In the genomic region with DNA sequence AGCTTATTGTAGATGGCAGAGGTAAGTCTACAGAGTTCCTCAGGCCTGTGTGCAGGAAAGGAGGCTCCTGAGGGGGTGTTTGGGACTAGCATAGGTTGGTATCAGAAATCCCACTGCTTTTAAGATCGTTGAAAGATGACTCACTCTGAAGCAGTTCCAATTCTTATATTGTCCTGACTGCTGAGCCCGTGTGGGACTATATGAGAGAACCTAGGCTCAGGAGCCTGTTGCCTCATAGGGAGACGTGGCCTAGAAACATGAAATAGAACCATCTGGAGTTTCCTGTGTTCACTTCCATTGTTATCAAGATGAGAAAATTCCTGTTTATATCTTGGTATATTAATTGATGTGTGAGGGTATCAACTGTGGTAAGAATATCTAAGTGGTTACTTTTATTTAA, we compare ENCODE assay signal across 22 cellular contexts. TPM values are rescaled to one million over a fixed set of nuclear protein-coding genes. Genes with fewer than 3 reads are reported as not detected.
DNase-seq lines count a peak whose midpoint lies in the region; ATAC-seq and TF ChIP-seq lines count a peak whose summit lies in the region.
"Had no signal": no experiment of that assay in that cellular context is flagged by ENCODE, and none has a peak within 500 bp of the region (broad histone marks: within the 10 kb centered on the region; RNA-seq: fewer than 3 reads in every experiment).

No MANE protein-coding gene starts in this region.

- intact Hi-C loops in IMR-90 (cut with micrococcal nuclease): no loop called here

- H3K27ac ChIP-seq in DND-41 (ENCODE audit: low read length) (no peak overlapping the region), IMR-90 (ENCODE audit: insufficient read depth, low read length) (no peak overlapping the region)
- H3K27ac ChIP-seq: suprapubic skin had no signal

- CTCF ChIA-PET in IMR-90 (lab: Yijun Ruan, JAX) (interaction anchor here (1.2 kb wide), 1 partner anchor 25 kb away, joined by 5 read pairs; no protein-coding TSS in a partner anchor), WTC11 (lab: Charles Lee) (no interaction called here)

- H3K9me3 Mint-ChIP-seq in WTC11: no peaks in the 10 kb centered on the region
- H3K9me3 Mint-ChIP-seq: central memory CD8-positive, alpha-beta T cell; natural killer cell had no signal

- no peak for ATAC-seq in DND-41 (ENCODE audit: insufficient read depth, low read depth)
- peak; percentile 37; the same call in 1 of the 2 replicates for ATAC-seq in IMR-90 (ENCODE audit: low read depth)
- ATAC-seq in WTC11: no peak
- no peak for ATAC-seq in GM21528 (IDR thresholded peaks at IDR 0.05; ENCODE audit: low FRiP score, unreplicated experiment)
- ATAC-seq: activated CD8-positive, alpha-beta memory T cell treated with anti-CD3 and anti-CD28 coated beads, Interleukin-2, amount 10 ng/mL, durations not matched to agents 7 days and 5 days; natural killer cell; Panc1 had no signal

- H3K56ac ChIP-seq in IMR-90 (ENCODE audit: extremely low read depth, insufficient read depth, low read length): no peak overlapping the region

- H3K4me1 Mint-ChIP-seq in WTC11: peaks cover 31% of the 10 kb centered on the region

- TF ChIP-seq CTCF in DND-41 (IDR thresholded peaks at IDR 0.05; ENCODE audit: borderline replicate concordance, extremely low read depth, low read length, poor library complexity, severe bottlenecking) (no peak), IMR-90 (conservative IDR thresholded peaks at IDR 0.05; ENCODE audit: low read depth, low read length) (no peak), astrocyte of the spinal cord (IDR thresholded peaks at IDR 0.05; ENCODE audit: low read depth, low read length) (no peak), WTC11 (IDR thresholded peaks at IDR 0.05) (no peak)

- peak overlapping the region; percentile 27; the same call in 1 of the 2 replicates for H3K4me2 ChIP-seq in DND-41 (ENCODE audit: insufficient read depth, low read length)
- no peak overlapping the region for H3K4me2 ChIP-seq in IMR-90 (ENCODE audit: low read depth, low read length)

- TF ChIP-seq POLR2A in IMR-90 (IDR thresholded peaks at IDR 0.05; ENCODE audit: low read depth, low read length): no peak

- no peak for DNase-seq in DND-41
- DNase-seq in IMR-90: peak; percentile 73
- peak; percentile 49 for DNase-seq in astrocyte of the spinal cord (ENCODE audit: low read depth, low spot score)
- DNase-seq in lung microvascular endothelial cell (ENCODE audit: low read depth in 2 of 2): peak; percentile 9 to 92
- DNase-seq in WTC11 (ENCODE audit: low spot score): no peak
- no peak for DNase-seq in NCI-H2107 (lab: John Stamatoyannopoulos, UW)
- DNase-seq in stimulated activated CD4-positive, alpha-beta T cell treated with anti-CD3 and anti-CD28 coated beads, Interleukin-4, amount 100 ng/mL, for 24 hours: no peak
- DNase-seq: activated CD8-positive, alpha-beta memory T cell treated with anti-CD3 and anti-CD28 coated beads, Interleukin-2, amount 10 ng/mL, durations not matched to agents 7 days and 5 days; activated naive CD4-positive, alpha-beta T cell; BE2C; DMS 273 treated with DMSO at 0.1 percent for 48 hours; MG63; natural killer cell; NCI-H2029 treated with DMSO at 0.1 percent for 48 hours; NCI-H526; stimulated activated CD4-positive, alpha-beta T cell treated with anti-CD3 and anti-CD28 coated beads, Interleukin-15, amount 100 ng/mL, for 24 hours; SW 1271 had no signal

- H3K4me1 ChIP-seq in DND-41 (ENCODE audit: insufficient read depth, low read length): peaks cover 35% of the 10 kb centered on the region
- H3K4me1 ChIP-seq in IMR-90 (ENCODE audit: control insufficient read depth, insufficient read depth, low read length): peaks cover 3% of the 10 kb centered on the region
- H3K4me1 ChIP-seq: BE2C had no signal

- H3K18ac ChIP-seq in IMR-90 (ENCODE audit: low read depth, low read length): no peak overlapping the region

- H4K20me1 ChIP-seq in DND-41 (ENCODE audit: insufficient read depth, low read length) (peaks cover 71% of the 10 kb centered on the region), IMR-90 (ENCODE audit: insufficient read depth, low read length) (peaks cover 76% of the 10 kb centered on the region)

- no peak overlapping the region for H2AFZ ChIP-seq in DND-41 (ENCODE audit: low read depth, low read length)
- H2AFZ ChIP-seq in IMR-90 (replicated peaks; ENCODE audit: low read length, poor library complexity): no peak overlapping the region

- no peak overlapping the region for H3K23ac ChIP-seq in IMR-90 (ENCODE audit: low read depth, low read length)

- no peak overlapping the region for H2AK9ac ChIP-seq in IMR-90 (replicated peaks; ENCODE audit: low read depth, low read length, poor library complexity)

- H3K36me3 Mint-ChIP-seq in WTC11: peaks cover 50% of the 10 kb centered on the region
- H3K36me3 Mint-ChIP-seq: natural killer cell had no signal

- H3K27ac Mint-ChIP-seq in WTC11: no peak overlapping the region

- no peak overlapping the region for H3K4me3 ChIP-seq in DND-41 (ENCODE audit: low read depth in 1 of 2, low read length in 2 of 2)
- no peak overlapping the region for H3K4me3 ChIP-seq in IMR-90 (ENCODE audit: insufficient read depth, low read depth, low read length)
- H3K4me3 ChIP-seq in astrocyte of the spinal cord (ENCODE audit: low read depth, low read length): no peak overlapping the region
- H3K4me3 ChIP-seq: MG63, suprapubic skin had no signal

- no peak overlapping the region for H3K4ac ChIP-seq in IMR-90 (ENCODE audit: low read depth, low read length)

- BruUV-seq in IMR-90 (replicated peaks; lab: Mats Ljungman, UMichigan): no TSS peak

- H3K4me3 Mint-ChIP-seq in WTC11: no peak overlapping the region
- H3K4me3 Mint-ChIP-seq: activated CD8-positive, alpha-beta memory T cell treated with anti-CD3 and anti-CD28 coated beads, Interleukin-2, amount 10 ng/mL, durations not matched to agents 7 days and 5 days; central memory CD8-positive, alpha-beta T cell; natural killer cell had no signal

- dilution Hi-C loops in IMR-90 (cut with HindIII; ENCODE audit: low sequenced_read_pairs, unreplicated experiment): no loop called here

- WGBS in IMR-90 (ENCODE audit: extremely low coverage in 2 of 2, insufficient read length in 1 of 2), 2 experiments: no CpG with 5 or more reads among the region's 3 CpGs

- POLR2A ChIA-PET in IMR-90 (lab: Charles Lee; ENCODE audit: unreplicated experiment) (no interaction called here), WTC11 (lab: Charles Lee) (no interaction called here)

- no peak overlapping the region for H2BK15ac ChIP-seq in IMR-90 (ENCODE audit: low read depth, low read length)

- no peak overlapping the region for H2AK5ac ChIP-seq in IMR-90 (ENCODE audit: low read depth, low read length)

- H3K9me1 ChIP-seq in IMR-90 (ENCODE audit: insufficient read depth, low read length): peaks cover 10% of the 10 kb centered on the region

- H3K27me3 ChIP-seq in DND-41 (ENCODE audit: insufficient read depth, low read length, poor library complexity) (no peaks in the 10 kb centered on the region), IMR-90 (ENCODE audit: control insufficient read depth, insufficient read depth, low read length) (no peaks in the 10 kb centered on the region)
- H3K27me3 ChIP-seq: BE2C, MG63, suprapubic skin had no signal

- no peaks in the 10 kb centered on the region for H3K9me3 ChIP-seq in DND-41 (ENCODE audit: insufficient read depth, low read length, severe bottlenecking)
- H3K9me3 ChIP-seq in IMR-90 (ENCODE audit: control insufficient read depth, insufficient read depth, low read length): no peaks in the 10 kb centered on the region
- H3K9me3 ChIP-seq: BE2C, MG63, suprapubic skin had no signal

- H3K14ac ChIP-seq in IMR-90 (replicated peaks; ENCODE audit: low read depth, low read length): no peak overlapping the region

- in situ Hi-C loops in IMR-90 (cut with MboI; ENCODE audit: low sequenced_read_pairs): no loop called here
- in situ Hi-C loops in astrocyte of the spinal cord (cut with HindIII; ENCODE audit: low sequenced_read_pairs): no loop called here

- H4K8ac ChIP-seq in IMR-90 (ENCODE audit: low read depth in 2 of 2, low read length in 2 of 2): no peak overlapping the region

- H2BK5ac ChIP-seq in IMR-90 (ENCODE audit: low read depth, low read length, poor library complexity, severe bottlenecking): no peak overlapping the region

- H3K36me3 ChIP-seq in DND-41 (ENCODE audit: insufficient read depth, low read length) (peaks cover 87% of the 10 kb centered on the region), IMR-90 (ENCODE audit: control insufficient read depth, insufficient read depth, low read length) (peaks cover 32% of the 10 kb centered on the region)

- no peak overlapping the region for H3K9ac ChIP-seq in DND-41 (ENCODE audit: low read depth, low read length)
- no peak overlapping the region for H3K9ac ChIP-seq in IMR-90 (ENCODE audit: low read depth, low read length)

- H4K91ac ChIP-seq in IMR-90 (ENCODE audit: insufficient read depth, low read depth, low read length): no peak overlapping the region

- H4K5ac ChIP-seq in IMR-90 (ENCODE audit: low read depth, low read length): no peak overlapping the region

- H3K79me1 ChIP-seq in IMR-90 (ENCODE audit: low read depth in 1 of 2, low read length in 2 of 2): peaks cover 31 to 75% of the 10 kb centered on the region in 2 experiments

- no peak overlapping the region for H2BK20ac ChIP-seq in IMR-90 (ENCODE audit: low read depth, low read length)

- H3K27me3 Mint-ChIP-seq in WTC11 (ENCODE audit: low read depth): no peaks in the 10 kb centered on the region
- H3K27me3 Mint-ChIP-seq: activated CD8-positive, alpha-beta memory T cell treated with anti-CD3 and anti-CD28 coated beads, Interleukin-2, amount 10 ng/mL, durations not matched to agents 7 days and 5 days; central memory CD8-positive, alpha-beta T cell had no signal

- no peak for TF ChIP-seq RAD21 in IMR-90 (IDR thresholded peaks at IDR 0.05; ENCODE audit: low read length)

- H2BK120ac ChIP-seq in IMR-90 (ENCODE audit: low read depth, low read length): no peak overlapping the region

- H3K79me2 ChIP-seq in DND-41 (ENCODE audit: insufficient read depth, low read length): peaks cover 97% of the 10 kb centered on the region

RNA-seq across cellular contexts. Expression of a gene that starts 5.7 kb away (rescaled TPM):
- total RNA-seq in IMR-90 (2012; rRNA removed) (557 and 575 TPM in 2 replicates), lung microvascular endothelial cell (318 and 353 TPM in 2 replicates), WTC11 (2021) (482 to 518 TPM (median 514 TPM) in 3 replicates)
- 321 and 329 TPM in 2 replicates for polyA plus RNA-seq in IMR-90 (2012; rRNA removed)
- 226 and 323 TPM in 2 replicates for polyA plus RNA-seq in IMR-90 (2012; cell fraction: cytosol; rRNA removed)
- polyA plus RNA-seq in IMR-90 (2012; cell fraction: nucleus; rRNA removed; ENCODE audit: low replicate concordance): 107 and 114 TPM in 2 replicates

RNA-seq across cellular contexts. Expression of a gene that starts 6.7 kb away (rescaled TPM):
- total RNA-seq in IMR-90 (2012; rRNA removed) (13.1 and 14.4 TPM in 2 replicates), lung microvascular endothelial cell (19.2 and 24.4 TPM in 2 replicates), WTC11 (2021) (11.4 to 12.9 TPM (median 12.2 TPM) in 3 replicates)
- polyA plus RNA-seq in IMR-90 (2012; rRNA removed): 18.4 and 23.1 TPM in 2 replicates
- polyA plus RNA-seq in IMR-90 (2012; cell fraction: cytosol; rRNA removed): 18.4 and 22.8 TPM in 2 replicates
- polyA plus RNA-seq in IMR-90 (2012; cell fraction: nucleus; rRNA removed; ENCODE audit: low replicate concordance): 5.8 and 9.0 TPM in 2 replicates

RNA-seq across cellular contexts. Expression of a gene that starts 25.7 kb away (rescaled TPM):
- total RNA-seq in IMR-90 (2012; rRNA removed): 18.9 and 19.7 TPM in 2 replicates
- polyA plus RNA-seq in IMR-90 (2012; rRNA removed): 16.9 and 17.8 TPM in 2 replicates
- polyA plus RNA-seq in IMR-90 (2012; cell fraction: cytosol; rRNA removed): 10.8 and 12.0 TPM in 2 replicates
- polyA plus RNA-seq in IMR-90 (2012; cell fraction: nucleus; rRNA removed; ENCODE audit: low replicate concordance): 36.5 and 44.1 TPM in 2 replicates
- 9.4 and 11.1 TPM in 2 replicates for total RNA-seq in lung microvascular endothelial cell
- 46.5 to 47.9 TPM (median 46.7 TPM) in 3 replicates for total RNA-seq in WTC11 (2021)

RNA-seq across cellular contexts. Expression of a gene that starts 37.4 kb away (rescaled TPM):
- total RNA-seq in IMR-90 (2012; rRNA removed) (not detected in 2 replicates), lung microvascular endothelial cell (not detected in 2 replicates), WTC11 (2021) (0.15 to 0.23 TPM (median 0.18 TPM) in 3 replicates)
- not detected in 2 replicates for polyA plus RNA-seq in IMR-90 (2012; rRNA removed)
- polyA plus RNA-seq in IMR-90 (2012; cell fraction: cytosol; rRNA removed): not detected in 2 replicates
- polyA plus RNA-seq in IMR-90 (2012; cell fraction: nucleus; rRNA removed; ENCODE audit: low replicate concordance): not detected in 2 replicates
- total RNA-seq: activated CD8-positive, alpha-beta memory T cell treated with anti-CD3 and anti-CD28 coated beads, Interleukin-2, amount 10 ng/mL, durations not matched to agents 7 days and 5 days; HT-29; natural killer cell; suprapubic skin had no signal

RNA-seq across cellular contexts. Expression of a gene that starts 44.5 kb away (rescaled TPM):
- total RNA-seq in IMR-90 (2012; rRNA removed) (0.54 and 0.83 TPM in 2 replicates), lung microvascular endothelial cell (under 0.01 and 0.22 TPM in 2 replicates), WTC11 (2021) (19.2 to 21.5 TPM (median 21.1 TPM) in 3 replicates)
- 3.4 and 3.7 TPM in 2 replicates for polyA plus RNA-seq in IMR-90 (2012; rRNA removed)
- polyA plus RNA-seq in IMR-90 (2012; cell fraction: cytosol; rRNA removed): 1.5 and 2.1 TPM in 2 replicates
- 13.6 and 17.8 TPM in 2 replicates for polyA plus RNA-seq in IMR-90 (2012; cell fraction: nucleus; rRNA removed; ENCODE audit: low replicate concordance)

Comparison
In these comparisons a context has a peak if more than half of its experiments do, and no peak if none do; other contexts are left out.
1. DNase-seq: peak in IMR-90 (single experiment), astrocyte of the spinal cord (single experiment) and lung microvascular endothelial cell (2 of 2); none in DND-41 (single experiment), WTC11 (single experiment), NCI-H2107 (single experiment) and stimulated activated CD4-positive, alpha-beta T cell treated with anti-CD3 and anti-CD28 coated beads, Interleukin-4, amount 100 ng/mL, for 24 hours (single experiment).